ENCODE assay signal across 8 cellular contexts in the genomic region with DNA sequence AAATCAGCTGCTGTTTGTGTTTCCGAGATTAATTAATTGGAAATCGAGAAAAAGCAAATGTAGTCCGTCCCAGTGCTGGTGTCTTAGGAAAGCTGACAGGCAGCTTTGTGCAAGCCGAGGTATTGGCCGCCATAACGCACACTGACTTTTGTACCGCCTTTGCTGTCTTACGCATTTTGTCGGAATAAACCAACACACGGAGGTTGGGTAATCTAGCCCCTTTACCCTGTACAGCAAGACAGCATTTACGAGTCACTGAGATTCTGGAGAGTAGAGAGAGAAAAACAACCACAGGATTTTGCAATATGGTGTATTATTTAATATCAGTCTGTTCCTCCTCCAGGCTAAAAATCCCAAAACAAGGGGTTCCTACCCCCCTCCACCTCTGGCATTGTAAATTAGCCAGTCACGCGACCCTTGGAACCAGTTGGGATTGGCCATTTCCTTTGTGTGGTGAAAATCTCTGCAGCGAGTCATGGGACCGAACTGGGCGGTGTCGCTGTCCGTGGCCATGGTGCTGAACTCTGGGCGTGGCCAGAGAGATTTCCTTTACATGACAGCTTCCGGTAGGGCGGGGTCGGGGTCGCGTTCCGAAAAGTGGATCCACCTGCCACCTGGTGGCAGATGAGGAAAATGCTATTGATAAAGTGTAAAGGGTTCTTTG. TPM values are rescaled to one million over a fixed set of nuclear protein-coding genes. Genes with fewer than 3 reads are reported as not detected.
A peak's percentile ranks its signal among the peaks of the same experiment; 100 is the strongest.
DNase-seq lines count a peak whose midpoint lies in the region; ATAC-seq and TF ChIP-seq lines count a peak whose summit lies in the region.

No MANE protein-coding gene starts in this region.

- TF ChIP-seq POLR2A in uterus (IDR thresholded peaks at IDR 0.05): peak in 1 of 2 donors; percentile 18

- H3K27me3 ChIP-seq in CD4-positive, alpha-beta memory T cell (ENCODE audit: insufficient read depth, low read length): no peaks in the 10 kb centered on the region
- peaks cover 0 to 9% of the 10 kb centered on the region in 2 donors for H3K27me3 ChIP-seq in uterus

- intact Hi-C loops in CD4-positive, alpha-beta memory T cell (cut with micrococcal nuclease): loop anchor here (5.0 kb wide), 1 partner anchor 679 kb away; a partner anchor contains a TSS
- intact Hi-C loops in left ventricle myocardium superior (cut with micrococcal nuclease): no loop called here
- intact Hi-C loops in uterus (cut with DNase I; ENCODE audit: low total_unique reads): no loop called here

- ATAC-seq in GM21786 (IDR thresholded peaks at IDR 0.05; ENCODE audit: unreplicated experiment) (peak; percentile 56), left ventricle myocardium superior (peak; percentile 95)

- no peaks in the 10 kb centered on the region for H3K36me3 Mint-ChIP-seq in CD4-positive, alpha-beta memory T cell

- H3K4me1 Mint-ChIP-seq in CD4-positive, alpha-beta memory T cell: no peaks in the 10 kb centered on the region

- CTCF ChIA-PET in CD4-positive, alpha-beta memory T cell (lab: Charles Lee; ENCODE audit: partially characterized antibody): no interaction called here

- POLR2A ChIA-PET in CD4-positive, alpha-beta memory T cell (lab: Charles Lee; ENCODE audit: partially characterized antibody): no interaction called here

- peak; percentile 74 to 86 (median 84) for TF ChIP-seq CTCF in uterus (IDR thresholded peaks at IDR 0.05)

- no peak overlapping the region for H3K4me3 Mint-ChIP-seq in CD4-positive, alpha-beta memory T cell

- no peak overlapping the region for H3K27ac Mint-ChIP-seq in CD4-positive, alpha-beta memory T cell

- DNase-seq in CD4-positive, alpha-beta memory T cell: peak; percentile 64 to 74 (median 71)
- DNase-seq in NCI-H1105 treated with DMSO at 0.1 percent for 48 hours (lab: John Stamatoyannopoulos, UW): peak; percentile 93
- DNase-seq in SKM-1 treated with dmso at 0.1 percent for 144 hours (lab: John Stamatoyannopoulos, UW; ENCODE audit: unreplicated experiment): peak; percentile 54
- DNase-seq in amniotic epithelial cell (ENCODE audit: low read depth): peak; percentile 46
- DNase-seq in left ventricle myocardium superior: peak; percentile 90
- peak; percentile 97 for DNase-seq in pons (ENCODE audit: low spot score)
- peak; percentile 93 to 95 for DNase-seq in uterus

- no peak overlapping the region for H3K27ac ChIP-seq in CD4-positive, alpha-beta memory T cell (ENCODE audit: low read depth, low read length)
- peak overlapping the region; percentile 3 to 74 for H3K27ac ChIP-seq in uterus

- H3K27me3 Mint-ChIP-seq in CD4-positive, alpha-beta memory T cell: peaks cover 5 to 6% of the 10 kb centered on the region in 2 donors

- H3K9me3 ChIP-seq in CD4-positive, alpha-beta memory T cell (ENCODE audit: control insufficient read depth in 1 of 2, low read length in 2 of 2): no peaks in the 10 kb centered on the region
- H3K9me3 ChIP-seq in uterus: no peaks in the 10 kb centered on the region

- H3K4me1 ChIP-seq in CD4-positive, alpha-beta memory T cell (ENCODE audit: insufficient read depth, low read length): peaks cover 14% of the 10 kb centered on the region
- no peaks in the 10 kb centered on the region for H3K4me1 ChIP-seq in uterus

- H3K4me3 ChIP-seq in CD4-positive, alpha-beta memory T cell (ENCODE audit: low read length in 2 of 2): no peak overlapping the region
- peak overlapping the region; percentile 10 to 23 for H3K4me3 ChIP-seq in uterus

- H3K36me3 ChIP-seq in CD4-positive, alpha-beta memory T cell (ENCODE audit: insufficient read depth, low read length): no peaks in the 10 kb centered on the region
- H3K36me3 ChIP-seq in uterus: no peaks in the 10 kb centered on the region

- peaks cover 0 to 6% (median 3%) of the 10 kb centered on the region in 8 donors for H3K9me3 Mint-ChIP-seq in CD4-positive, alpha-beta memory T cell

RNA-seq across cellular contexts. Expression of a gene that starts 10.3 kb away (rescaled TPM):
- total RNA-seq in CD4-positive, alpha-beta memory T cell: not detected
- not detected for polyA plus RNA-seq in CD4-positive, alpha-beta memory T cell
- total RNA-seq in left ventricle myocardium superior (not detected), uterus (under 1 TPM in 1 of 4 donors, not detected in 3; 0.28 TPM)

RNA-seq across cellular contexts. Expression of a gene that starts 53.5 kb away (rescaled TPM):
- total RNA-seq in CD4-positive, alpha-beta memory T cell: 1 to 10 TPM in 1 of 2 experiments, under 1 TPM in 1; 0.28 to 1.3 TPM
- under 1 TPM in 1 of 2 donors, not detected in 1; 0.08 TPM for polyA plus RNA-seq in CD4-positive, alpha-beta memory T cell
- total RNA-seq in left ventricle myocardium superior: 2.2 TPM
- 1 to 10 TPM in 3 of 4 donors, not detected in 1; 2.3 to 8.4 (median 4.9) TPM for total RNA-seq in uterus

RNA-seq across cellular contexts. Expression of a gene that starts 59.4 kb away (rescaled TPM):
- total RNA-seq in CD4-positive, alpha-beta memory T cell: not detected
- polyA plus RNA-seq in CD4-positive, alpha-beta memory T cell: not detected
- total RNA-seq in left ventricle myocardium superior: 0.99 TPM
- total RNA-seq in uterus: 1 to 10 TPM; 1.0 to 6.9 (median 2.8) TPM

Comparison
In these comparisons a context has a peak if more than half of its experiments do, and no peak if none do; other contexts are left out.
1. DNase-seq: peak in every context shown above with its lines; median percentile 97 in pons; 94 in uterus; 93 in NCI-H1105 treated with DMSO at 0.1 percent for 48 hours; 90 in left ventricle myocardium superior; 71 in CD4-positive, alpha-beta memory T cell; 54 in SKM-1 treated with dmso at 0.1 percent for 144 hours; 46 in amniotic epithelial cell.
2. H3K4me3 ChIP-seq: peak in uterus (2 of 2); none in CD4-positive, alpha-beta memory T cell (0 of 2).